ENCODE assay signal across 8 cellular contexts in genomic region chr12:48165089-48166031, GRCh38. TPM values are rescaled to one million over a fixed set of nuclear protein-coding genes. Genes with fewer than 3 reads are reported as not detected.
DNase-seq lines count a peak whose midpoint lies in the region; ATAC-seq, FAIRE-seq and TF ChIP-seq lines count a peak whose summit lies in the region.

No MANE protein-coding gene starts in this region.

- BruUV-seq in MCF 10A (replicated peaks; lab: Mats Ljungman, UMichigan), result no TSS peak

- H3K36me3 Mint-ChIP-seq in natural killer cell (no peaks in the 10 kb centered on the region), MCF 10A (ENCODE audit: insufficient read depth, unreplicated experiment) (no peaks in the 10 kb centered on the region)
- no peaks in the 10 kb centered on the region for H3K36me3 Mint-ChIP-seq in natural killer cell treated with Interleukin-12 subunit alpha and Interleukin-12 subunit beta and Interleukin-15 and Interleukin-18, amount 100 ng/mL, for 72 hours

- peaks cover 17% of the 10 kb centered on the region in 2 donors for H3K27me3 Mint-ChIP-seq in natural killer cell (ENCODE audit: low read depth in 2 of 2)
- H3K27me3 Mint-ChIP-seq in natural killer cell treated with Interleukin-12 subunit alpha and Interleukin-12 subunit beta and Interleukin-15 and Interleukin-18, amount 100 ng/mL, for 72 hours, result peaks cover 16 to 25% of the 10 kb centered on the region in 2 donors
- H3K27me3 Mint-ChIP-seq in MCF 10A (ENCODE audit: insufficient read depth, unreplicated experiment), result peaks cover 11% of the 10 kb centered on the region

- H3K9me3 ChIP-seq in SJCRH30 (replicated peaks) (no peaks in the 10 kb centered on the region), keratinocyte (ENCODE audit: control insufficient read depth, low read depth, low read length) (no peaks in the 10 kb centered on the region)

- H3K27me3 ChIP-seq in SJCRH30 (no peaks in the 10 kb centered on the region), keratinocyte (ENCODE audit: control insufficient read depth, extremely low read depth, insufficient read depth, low read length) (no peaks in the 10 kb centered on the region)

- H3K27ac Mint-ChIP-seq in natural killer cell (no peak overlapping the region), MCF 10A (ENCODE audit: low read depth, unreplicated experiment) (no peak overlapping the region)
- no peak overlapping the region for H3K27ac Mint-ChIP-seq in natural killer cell treated with Interleukin-12 subunit alpha and Interleukin-12 subunit beta and Interleukin-15 and Interleukin-18, amount 100 ng/mL, for 72 hours

- H2AFZ ChIP-seq in keratinocyte (ENCODE audit: control insufficient read depth, low read length), result no peak overlapping the region

- H3K9me3 Mint-ChIP-seq in natural killer cell (no peaks in the 10 kb centered on the region), MCF 10A (ENCODE audit: unreplicated experiment) (no peaks in the 10 kb centered on the region)
- no peaks in the 10 kb centered on the region for H3K9me3 Mint-ChIP-seq in natural killer cell treated with Interleukin-12 subunit alpha and Interleukin-12 subunit beta and Interleukin-15 and Interleukin-18, amount 100 ng/mL, for 72 hours

- H3K9ac ChIP-seq in keratinocyte (ENCODE audit: control insufficient read depth, extremely low read depth, insufficient read depth, low read length), result no peak overlapping the region

- no peaks in the 10 kb centered on the region for H3K36me3 ChIP-seq in SJCRH30
- no peaks in the 10 kb centered on the region for H3K36me3 ChIP-seq in keratinocyte (ENCODE audit: control insufficient read depth in 2 of 2, extremely low read depth in 1 of 2, insufficient read depth in 2 of 2, low read length in 2 of 2)

- no peaks in the 10 kb centered on the region for H4K20me1 ChIP-seq in keratinocyte (ENCODE audit: control insufficient read depth, extremely low read depth, insufficient read depth, low read length)

- H3K4me3 ChIP-seq in SJCRH30 (no peak overlapping the region), keratinocyte (ENCODE audit: control insufficient read depth in 2 of 3, extremely low read depth in 1 of 3, insufficient read depth in 2 of 3, low read depth in 1 of 3, low read length in 3 of 3) (no peak overlapping the region)

- H3K79me2 ChIP-seq in keratinocyte (ENCODE audit: control insufficient read depth, insufficient read depth, low read length), result no peaks in the 10 kb centered on the region

- H3K4me1 Mint-ChIP-seq in natural killer cell (no peaks in the 10 kb centered on the region), MCF 10A (ENCODE audit: insufficient read depth, unreplicated experiment) (no peaks in the 10 kb centered on the region)
- H3K4me1 Mint-ChIP-seq in natural killer cell treated with Interleukin-12 subunit alpha and Interleukin-12 subunit beta and Interleukin-15 and Interleukin-18, amount 100 ng/mL, for 72 hours (ENCODE audit: low read depth in 2 of 2), result no peaks in the 10 kb centered on the region

- peak; percentile 91 for FAIRE-seq in keratinocyte (lab: Jason Lieb, UNC)

- intact Hi-C loops in natural killer cell (cut with micrococcal nuclease), result loop anchor here (1.0 to 5.0 kb wide), 4 partner anchors 59 to 448 kb away; partner anchors contain the start of genes SENP1 and VDR
- intact Hi-C loops in MCF 10A (cut with micrococcal nuclease), result loop anchor here (1.0 to 5.0 kb wide), 4 partner anchors 81 to 448 kb away; partner anchors contain the start of gene TMEM106C

- no peaks in the 10 kb centered on the region for H3K4me1 ChIP-seq in SJCRH30
- no peaks in the 10 kb centered on the region for H3K4me1 ChIP-seq in keratinocyte (ENCODE audit: control insufficient read depth, extremely low read depth, insufficient read depth, low read length)

- H3K4me3 Mint-ChIP-seq in natural killer cell, result no peak overlapping the region
- no peak overlapping the region for H3K4me3 Mint-ChIP-seq in natural killer cell treated with Interleukin-12 subunit alpha and Interleukin-12 subunit beta and Interleukin-15 and Interleukin-18, amount 100 ng/mL, for 72 hours
- H3K4me3 Mint-ChIP-seq in MCF 10A (ENCODE audit: unreplicated experiment), result no peak overlapping the region

- no peak overlapping the region for H3K4me2 ChIP-seq in keratinocyte (ENCODE audit: control insufficient read depth, extremely low read depth, insufficient read depth, low read depth, low read length)

- dilution Hi-C loops in keratinocyte (cut with MboI; ENCODE audit: extremely low pct_ligation_motif_present, low sequenced_read_pairs), result no loop called here

- H3K9me1 ChIP-seq in keratinocyte (ENCODE audit: control insufficient read depth, extremely low read depth, insufficient read depth, low read length), result no peaks in the 10 kb centered on the region

- POLR2A ChIA-PET in MCF 10A (lab: Yijun Ruan, JAX), result interaction anchor here (0.6 kb wide), 1 partner anchor 95 kb away, joined by 3 read pairs; no protein-coding TSS in a partner anchor

- H3K27ac ChIP-seq in SJCRH30 (no peak overlapping the region), keratinocyte (ENCODE audit: control insufficient read depth, insufficient read depth, low read length) (no peak overlapping the region)

- CTCF ChIA-PET in MCF 10A (lab: Yijun Ruan, JAX), result interaction anchor here (0.5 to 3.0 kb wide), 35 partner anchors 9 to 1582 kb away, joined by 3 to 21 read pairs (median 4); partner anchors contain the start of genes ASB8, CCDC184, PFKM and TMEM106C

- TF ChIP-seq CTCF in natural killer cell (IDR thresholded peaks at IDR 0.05) (peak; percentile 97), MCF 10A (IDR thresholded peaks at IDR 0.05; ENCODE audit: unreplicated experiment) (peak; percentile 87), keratinocyte (optimal IDR thresholded peaks at IDR 0.05 in 1 of 3, IDR thresholded peaks at IDR 0.05 in 1 of 3, conservative IDR thresholded peaks at IDR 0.05 in 1 of 3; ENCODE audit: extremely low read depth in 1 of 3, insufficient read depth in 2 of 3, low read length in 3 of 3) (peak; percentile 78 to 85 (median 82))

- peak; percentile 76 to 93 (median 81) for ATAC-seq in natural killer cell
- no peak for ATAC-seq in natural killer cell treated with Interleukin-12 subunit alpha and Interleukin-12 subunit beta and Interleukin-15 and Interleukin-18, amount 100 ng/mL, for 72 hours
- ATAC-seq in stimulated activated naive CD8-positive, alpha-beta T cell treated with anti-CD3 and anti-CD28 coated beads, Interleukin-15, Interleukin-2, amounts not matched to agents 100 U/mL and 50 U/mL, for 24 hours, result no peak
- ATAC-seq in HG02885 (IDR thresholded peaks at IDR 0.05; ENCODE audit: poor library complexity, unreplicated experiment), result no peak

- DNase-seq in natural killer cell (no peak), LHCN-M2 (ENCODE audit: low read depth) (peak; percentile 37), SJCRH30 (peak; percentile 40 to 78), MCF 10A (ENCODE audit: unreplicated experiment) (peak; percentile 72), keratinocyte (ENCODE audit: low read depth, low spot score) (peak; percentile 17)
- DNase-seq in natural killer cell treated with Interleukin-12 subunit alpha and Interleukin-12 subunit beta and Interleukin-15 and Interleukin-18, amount 100 ng/mL, for 72 hours (ENCODE audit: low spot score), result no peak
- DNase-seq in stimulated activated naive CD8-positive, alpha-beta T cell treated with anti-CD3 and anti-CD28 coated beads, Interleukin-15, Interleukin-2, amounts not matched to agents 100 U/mL and 50 U/mL, for 24 hours, result peak; percentile 47

RNA-seq across cellular contexts. Expression of gene ASB8, which starts 8.0 kb away (rescaled TPM):
- total RNA-seq in natural killer cell (10 to 100 TPM; 62.9 to 73.8 (median 71.3) TPM), LHCN-M2 (2014; rRNA removed) (19.0 and 23.6 TPM in 2 replicates), MCF 10A (2022) (23.0 and 24.0 TPM in 2 replicates)
- total RNA-seq in natural killer cell treated with Interleukin-12 subunit alpha and Interleukin-12 subunit beta and Interleukin-15 and Interleukin-18, amount 100 ng/mL, for 72 hours, result 10 to 100 TPM; 35.9 to 48.1 TPM
- 18.6 TPM for polyA plus RNA-seq in LHCN-M2 (2012)
- 29.1 and 31.2 TPM in 2 replicates for total RNA-seq in SJCRH30 (2014; rRNA removed; shearing (Covaris generic))
- 18.4 to 21.7 TPM (median 19.0 TPM) in 3 replicates for polyA plus RNA-seq in keratinocyte
- 1.9 TPM for polyA plus RNA-seq in keratinocyte (2011; ENCODE audit: low read depth)
- 11.3 and 13.7 TPM in 2 replicates for polyA plus RNA-seq in keratinocyte (2011; cell fraction: cytosol; rRNA removed)
- polyA plus RNA-seq in keratinocyte (2011; cell fraction: nucleus; rRNA removed), result 11.4 and 13.6 TPM in 2 replicates
- polyA plus RNA-seq in keratinocyte (2012; ENCODE audit: low replicate concordance), result 10.5 and 18.7 TPM in 2 replicates
- 17.9 to 27.7 TPM (median 22.1 TPM) in 3 replicates for polyA minus RNA-seq in keratinocyte
- polyA minus RNA-seq in keratinocyte (2011; cell fraction: cytosol; rRNA and poly(A)+ RNA removed), result 8.4 TPM
- 5.7 and 9.4 TPM in 2 replicates for polyA minus RNA-seq in keratinocyte (2011; cell fraction: nucleus; rRNA and poly(A)+ RNA removed)

RNA-seq across cellular contexts. Expression of gene CCDC184, which starts 18.1 kb away (rescaled TPM):
- total RNA-seq in natural killer cell (1 to 10 TPM; 3.0 to 6.2 (median 4.2) TPM), LHCN-M2 (2014; rRNA removed) (0.26 and 0.57 TPM in 2 replicates), MCF 10A (2022) (not detected in 2 replicates)
- total RNA-seq in natural killer cell treated with Interleukin-12 subunit alpha and Interleukin-12 subunit beta and Interleukin-15 and Interleukin-18, amount 100 ng/mL, for 72 hours, result under 1 TPM in 1 of 2 donors, not detected in 1; 0.86 TPM
- 0.18 TPM for polyA plus RNA-seq in LHCN-M2 (2012)
- 5.1 and 5.6 TPM in 2 replicates for total RNA-seq in SJCRH30 (2014; rRNA removed; shearing (Covaris generic))
- polyA plus RNA-seq in keratinocyte, result 0.19 to 0.51 TPM (median 0.21 TPM) in 3 replicates
- polyA plus RNA-seq in keratinocyte (2011; ENCODE audit: low read depth), result not detected
- polyA plus RNA-seq in keratinocyte (2011; cell fraction: cytosol; rRNA removed), result 0.64 and 0.87 TPM in 2 replicates
- 0.88 and 1.6 TPM in 2 replicates for polyA plus RNA-seq in keratinocyte (2011; cell fraction: nucleus; rRNA removed)
- 0.08 and 0.45 TPM in 2 replicates for polyA plus RNA-seq in keratinocyte (2012; ENCODE audit: low replicate concordance)
- polyA minus RNA-seq in keratinocyte, result 0.13 to 0.20 TPM in 2 of 3 replicates, not detected in the other
- polyA minus RNA-seq in keratinocyte (2011; cell fraction: cytosol; rRNA and poly(A)+ RNA removed), result not detected
- 0.42 and 0.62 TPM in 2 replicates for polyA minus RNA-seq in keratinocyte (2011; cell fraction: nucleus; rRNA and poly(A)+ RNA removed)

RNA-seq across cellular contexts. Expression of gene OR10AD1, which starts 37.7 kb away (rescaled TPM):
- not detected for total RNA-seq in natural killer cell
- total RNA-seq in natural killer cell treated with Interleukin-12 subunit alpha and Interleukin-12 subunit beta and Interleukin-15 and Interleukin-18, amount 100 ng/mL, for 72 hours, result not detected
- total RNA-seq in LHCN-M2 (2014; rRNA removed), result not detected in 2 replicates
- polyA plus RNA-seq in LHCN-M2 (2012), result not detected
- not detected in 2 replicates for total RNA-seq in SJCRH30 (2014; rRNA removed; shearing (Covaris generic))
- not detected in 2 replicates for total RNA-seq in MCF 10A (2022)
- polyA plus RNA-seq in keratinocyte, result not detected in 3 replicates
- polyA plus RNA-seq in keratinocyte (2011; ENCODE audit: low read depth), result not detected
- polyA plus RNA-seq in keratinocyte (2011; cell fraction: cytosol; rRNA removed), result not detected in 2 replicates
- polyA plus RNA-seq in keratinocyte (2011; cell fraction: nucleus; rRNA removed), result not detected in 2 replicates
- polyA plus RNA-seq in keratinocyte (2012; ENCODE audit: low replicate concordance), result 0.13 TPM in 1 of 2 replicates, not detected in the other
- not detected in 3 replicates for polyA minus RNA-seq in keratinocyte
- polyA minus RNA-seq in keratinocyte (2011; cell fraction: cytosol; rRNA and poly(A)+ RNA removed), result not detected
- not detected in 2 replicates for polyA minus RNA-seq in keratinocyte (2011; cell fraction: nucleus; rRNA and poly(A)+ RNA removed)

RNA-seq across cellular contexts. Expression of gene PFKM, which starts 46.2 kb away (rescaled TPM):
- total RNA-seq in natural killer cell (10 to 100 TPM in 1 of 3 donors, 1 to 10 TPM in 2; 6.2 to 13.5 (median 6.4) TPM), LHCN-M2 (2014; rRNA removed) (64.9 and 81.9 TPM in 2 replicates), MCF 10A (2022) (65.9 and 69.3 TPM in 2 replicates)
- total RNA-seq in natural killer cell treated with Interleukin-12 subunit alpha and Interleukin-12 subunit beta and Interleukin-15 and Interleukin-18, amount 100 ng/mL, for 72 hours, result 10 to 100 TPM; 29.8 to 49.5 TPM
- 42.2 TPM for polyA plus RNA-seq in LHCN-M2 (2012)
- total RNA-seq in SJCRH30 (2014; rRNA removed; shearing (Covaris generic)), result 64.4 and 69.3 TPM in 2 replicates
- 67.1 to 105 TPM (median 67.9 TPM) in 3 replicates for polyA plus RNA-seq in keratinocyte
- polyA plus RNA-seq in keratinocyte (2011; ENCODE audit: low read depth), result 40.7 TPM
- polyA plus RNA-seq in keratinocyte (2011; cell fraction: cytosol; rRNA removed), result 45.6 and 57.0 TPM in 2 replicates
- polyA plus RNA-seq in keratinocyte (2011; cell fraction: nucleus; rRNA removed), result 106 and 108 TPM in 2 replicates
- polyA plus RNA-seq in keratinocyte (2012; ENCODE audit: low replicate concordance), result 38.7 and 51.2 TPM in 2 replicates
- 63.3 to 84.0 TPM (median 70.0 TPM) in 3 replicates for polyA minus RNA-seq in keratinocyte
- polyA minus RNA-seq in keratinocyte (2011; cell fraction: cytosol; rRNA and poly(A)+ RNA removed), result 43.4 TPM
- 32.4 and 61.3 TPM in 2 replicates for polyA minus RNA-seq in keratinocyte (2011; cell fraction: nucleus; rRNA and poly(A)+ RNA removed)

RNA-seq across cellular contexts. Expression of gene SENP1, which starts 59.5 kb away (rescaled TPM):
- total RNA-seq in natural killer cell, result 10 to 100 TPM; 35.6 to 39.6 (median 36.8) TPM
- 10 to 100 TPM; 36.6 to 59.7 TPM for total RNA-seq in natural killer cell treated with Interleukin-12 subunit alpha and Interleukin-12 subunit beta and Interleukin-15 and Interleukin-18, amount 100 ng/mL, for 72 hours
- 17.7 and 22.0 TPM in 2 replicates for total RNA-seq in LHCN-M2 (2014; rRNA removed)
- 5.2 TPM for polyA plus RNA-seq in LHCN-M2 (2012)
- total RNA-seq in SJCRH30 (2014; rRNA removed; shearing (Covaris generic)), result 53.6 and 53.9 TPM in 2 replicates
- total RNA-seq in MCF 10A (2022), result 21.7 and 24.5 TPM in 2 replicates
- polyA plus RNA-seq in keratinocyte, result 8.6 to 15.4 TPM (median 11.9 TPM) in 3 replicates
- 3.8 TPM for polyA plus RNA-seq in keratinocyte (2011; ENCODE audit: low read depth)
- 5.2 and 11.3 TPM in 2 replicates for polyA plus RNA-seq in keratinocyte (2011; cell fraction: cytosol; rRNA removed)
- polyA plus RNA-seq in keratinocyte (2011; cell fraction: nucleus; rRNA removed), result 6.7 and 9.6 TPM in 2 replicates
- polyA plus RNA-seq in keratinocyte (2012; ENCODE audit: low replicate concordance), result 4.2 and 6.7 TPM in 2 replicates
- 6.3 to 26.0 TPM (median 14.8 TPM) in 3 replicates for polyA minus RNA-seq in keratinocyte
- polyA minus RNA-seq in keratinocyte (2011; cell fraction: cytosol; rRNA and poly(A)+ RNA removed), result 4.6 TPM
- 5.8 and 17.9 TPM in 2 replicates for polyA minus RNA-seq in keratinocyte (2011; cell fraction: nucleus; rRNA and poly(A)+ RNA removed)

Comparison
In these comparisons a context has a peak if more than half of its experiments do, and no peak if none do; other contexts are left out.
1. ATAC-seq: peak in natural killer cell (3 of 3); none in natural killer cell treated with Interleukin-12 subunit alpha and Interleukin-12 subunit beta and Interleukin-15 and Interleukin-18, amount 100 ng/mL, for 72 hours (0 of 2), stimulated activated naive CD8-positive, alpha-beta T cell treated with anti-CD3 and anti-CD28 coated beads, Interleukin-15, Interleukin-2, amounts not matched to agents 100 U/mL and 50 U/mL, for 24 hours (single experiment) and HG02885 (single experiment).
2. DNase-seq: peak in LHCN-M2 (single experiment), SJCRH30 (2 of 2), MCF 10A (single experiment), keratinocyte (single experiment) and stimulated activated naive CD8-positive, alpha-beta T cell treated with anti-CD3 and anti-CD28 coated beads, Interleukin-15, Interleukin-2, amounts not matched to agents 100 U/mL and 50 U/mL, for 24 hours (single experiment); none in natural killer cell (single experiment) and natural killer cell treated with Interleukin-12 subunit alpha and Interleukin-12 subunit beta and Interleukin-15 and Interleukin-18, amount 100 ng/mL, for 72 hours (single experiment).
3. Peak in every context shown above with its lines, with median percentiles within 50 percentile points of each other: CTCF ChIP-seq.